Comparison of ENCODE assay signal across 27 cellular contexts in the genomic region with DNA sequence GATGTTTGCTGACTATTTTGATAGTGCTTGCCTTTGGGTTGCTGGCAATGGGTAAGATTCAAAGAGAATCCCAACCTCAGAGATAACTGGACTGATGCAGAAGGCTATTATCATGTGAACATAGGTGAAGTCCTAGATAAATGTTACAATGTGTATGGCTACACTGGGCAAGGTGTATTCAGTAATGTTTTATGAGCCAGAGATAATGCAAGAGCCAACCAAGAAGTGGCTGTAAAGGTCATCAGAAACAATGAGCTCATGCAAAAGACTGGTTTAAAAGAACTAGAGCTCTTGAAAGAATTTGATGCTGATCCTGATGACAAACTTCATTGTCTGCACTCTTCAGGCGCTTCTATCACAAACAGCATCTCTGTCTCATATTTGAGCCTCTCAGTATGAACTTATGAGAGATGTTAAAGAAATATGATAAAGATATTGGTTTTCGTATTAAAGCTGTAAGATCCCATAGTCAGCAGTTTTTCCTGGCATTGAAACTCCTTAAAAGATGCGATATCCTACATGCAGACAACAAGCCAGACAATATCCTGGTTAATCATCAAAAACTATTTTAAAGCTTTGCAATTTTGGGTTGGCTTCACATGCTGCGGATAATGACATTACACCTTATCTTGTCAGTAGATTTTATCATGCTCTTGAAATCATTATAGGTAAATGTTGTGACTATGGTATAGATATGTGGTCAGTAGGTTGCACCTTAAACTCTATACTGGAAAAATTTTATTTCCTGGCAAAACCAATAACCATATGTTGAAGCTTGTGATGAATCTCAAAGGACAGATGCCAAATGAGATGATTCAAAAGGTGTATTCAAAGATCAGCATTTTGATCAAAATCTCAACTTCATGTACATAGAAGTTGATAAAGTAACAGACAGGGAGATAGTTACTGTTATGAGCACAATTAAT. TPM values are rescaled to one million over a fixed set of nuclear protein-coding genes. Genes with fewer than 3 reads are reported as not detected.
"Had no signal": no experiment of that assay in that cellular context is flagged by ENCODE, and none has a peak within 500 bp of the region (broad histone marks: within the 10 kb centered on the region; RNA-seq: fewer than 3 reads in every experiment).

No MANE protein-coding gene starts in this region.

- H3K9me3 Mint-ChIP-seq: endodermal cell; immature natural killer cell; natural killer cell; stimulated activated naive B cell treated with anti-CD40 and anti-IgM and Interleukin-4, amounts not matched to agents 10 μg/mL and 1 μg/mL and 100 μg/mL, for 72 hours had no signal

- H3K9me3 ChIP-seq: lower lobe of right lung, ovary, psoas muscle, stomach, thyroid gland, vagina had no signal

- H3K4me3 ChIP-seq: dorsolateral prefrontal cortex, lower lobe of right lung, ovary, psoas muscle, skin epidermis, stomach, thyroid gland, vagina had no signal

- H3K27ac ChIP-seq: dorsolateral prefrontal cortex, epithelial cell of prostate, foreskin keratinocyte, lower lobe of right lung, ovary, psoas muscle, skin epidermis, stomach, thyroid gland, vagina had no signal

- DNase-seq: dorsolateral prefrontal cortex; effector CD4-positive, alpha-beta T cell; endodermal cell; foreskin keratinocyte; hypothalamus; immature natural killer cell; islet precursor cell; kidney glomerular epithelial cell; left ventricle myocardium superior; lower lobe of right lung; natural killer cell; occipital lobe; ovary; posterior cingulate gyrus; psoas muscle; right cardiac atrium; stimulated activated CD4-positive, alpha-beta T cell treated with anti-CD3 and anti-CD28 coated beads, Interleukin-15, amount 100 ng/mL, for 24 hours; stimulated activated CD4-positive, alpha-beta T cell treated with anti-CD3 and anti-CD28 coated beads, Interleukin-2, amount 100 ng/mL, for 48 hours; stimulated activated naive B cell treated with anti-CD40 and anti-IgM and Interleukin-4, amounts not matched to agents 10 μg/mL and 1 μg/mL and 100 μg/mL, for 72 hours; stomach; thyroid gland had no signal

- FAIRE-seq: colon had no signal

- H3K4me1 ChIP-seq: psoas muscle, thyroid gland had no signal

- H3K36me3 Mint-ChIP-seq: immature natural killer cell; natural killer cell; stimulated activated naive B cell treated with anti-CD40 and anti-IgM and Interleukin-4, amounts not matched to agents 10 μg/mL and 1 μg/mL and 100 μg/mL, for 72 hours had no signal

- H3K4me3 Mint-ChIP-seq: endodermal cell; immature natural killer cell; natural killer cell; stimulated activated naive B cell treated with anti-CD40 and anti-IgM and Interleukin-4, amounts not matched to agents 10 μg/mL and 1 μg/mL and 100 μg/mL, for 72 hours had no signal

- H3K4me1 Mint-ChIP-seq: immature natural killer cell had no signal

- ATAC-seq: esophagus mucosa; foreskin keratinocyte; left ventricle myocardium superior; lower lobe of right lung; natural killer cell; psoas muscle; right cardiac atrium; stimulated activated naive B cell treated with anti-CD40 and anti-IgM and Interleukin-4, amounts not matched to agents 10 μg/mL and 1 μg/mL and 100 μg/mL, for 72 hours had no signal

- H3K27ac Mint-ChIP-seq: endodermal cell; immature natural killer cell; natural killer cell; stimulated activated naive B cell treated with anti-CD40 and anti-IgM and Interleukin-4, amounts not matched to agents 10 μg/mL and 1 μg/mL and 100 μg/mL, for 72 hours had no signal

- H3K27me3 ChIP-seq: dorsolateral prefrontal cortex, foreskin keratinocyte, ovary, stomach, thyroid gland, vagina had no signal

- H3K36me3 ChIP-seq: lower lobe of right lung, ovary, stomach, thyroid gland, vagina had no signal

RNA-seq across cellular contexts. Expression of gene TNFSF15, which starts 41.9 kb away (rescaled TPM):
- total RNA-seq: endodermal cell, left ventricle myocardium superior, natural killer cell had no signal
- polyA plus RNA-seq: neural cell had no signal
